In the genomic region with DNA sequence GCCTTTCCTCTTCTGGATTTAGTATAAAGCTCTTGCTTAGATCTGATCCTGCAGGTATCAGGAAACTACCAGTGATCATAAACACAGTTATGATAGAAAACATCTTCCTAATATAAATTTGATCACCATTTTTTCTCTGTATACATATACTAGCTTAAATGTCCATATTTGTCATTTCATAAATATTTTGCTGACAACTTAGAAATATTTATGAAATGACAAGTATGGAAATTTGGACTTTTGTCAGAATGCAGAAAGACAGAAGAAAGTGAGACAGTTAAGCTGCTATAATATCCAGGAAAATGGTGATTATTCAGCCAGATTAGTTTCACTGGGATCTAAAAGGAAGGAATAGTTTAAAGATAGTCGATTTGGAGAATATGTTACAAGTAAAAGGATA, we compare ENCODE assay signal across 34 cellular contexts. TPM values are rescaled to one million over a fixed set of nuclear protein-coding genes. Genes with fewer than 3 reads are reported as not detected.
"Had no signal": no experiment of that assay in that cellular context is flagged by ENCODE, and none has a peak within 500 bp of the region (broad histone marks: within the 10 kb centered on the region; RNA-seq: fewer than 3 reads in every experiment).

No MANE protein-coding gene starts in this region.

- H3K4me3 ChIP-seq: neural progenitor cell, ovary, psoas muscle, skin epidermis, smooth muscle cell, spleen, suprapubic skin, testis, tibial artery, transverse colon, upper lobe of right lung, uterus had no signal

- H3K27me3 ChIP-seq: neural progenitor cell, ovary, spleen, suprapubic skin, testis, tibial artery, transverse colon, upper lobe of right lung, uterus had no signal

- H3K79me2 ChIP-seq: parathyroid adenoma had no signal

- ATAC-seq: natural killer cell; psoas muscle; right cardiac atrium; sciatic nerve; stimulated activated memory B cell treated with anti-CD40 and anti-IgM and Interleukin-4, amounts not matched to agents 10 μg/mL and 1 μg/mL and 100 μg/mL, for 72 hours; stimulated activated naive CD8-positive, alpha-beta T cell treated with anti-CD3 and anti-CD28 coated beads, Interleukin-15, amount 100 ng/mL, for 72 hours; stimulated activated naive CD8-positive, alpha-beta T cell treated with anti-CD3 and anti-CD28 coated beads, Interleukin-15, Interleukin-2, amounts not matched to agents 100 U/mL and 50 U/mL, for 24 hours; upper lobe of right lung had no signal

- H2AFZ ChIP-seq: neural progenitor cell, parathyroid adenoma had no signal

- H3K9me3 ChIP-seq: ovary, psoas muscle, spleen, suprapubic skin, testis, tibial artery, transverse colon, upper lobe of right lung, uterus had no signal

- H3K4me2 ChIP-seq: neural progenitor cell, smooth muscle cell had no signal

- H3K27ac ChIP-seq: neural progenitor cell, ovary, parathyroid adenoma, psoas muscle, skin epidermis, spleen, suprapubic skin, testis, tibial artery, transverse colon, upper lobe of right lung, uterus had no signal

- H3K4me1 ChIP-seq: neural progenitor cell, psoas muscle, spleen, suprapubic skin, testis, tibial artery, transverse colon, upper lobe of right lung, uterus had no signal

- H3K36me3 ChIP-seq: neural progenitor cell, ovary, spleen, suprapubic skin, tibial artery, transverse colon, upper lobe of right lung, uterus had no signal

- DNase-seq: natural killer cell; occipital lobe; ovary; posterior cingulate gyrus; psoas muscle; right cardiac atrium; spleen; stimulated activated CD4-positive, alpha-beta T cell treated with anti-CD3 and anti-CD28 coated beads, Interleukin-12 subunit alpha, Interleukin-12 subunit beta, amount 100 ng/mL, for 4 hours; stimulated activated CD4-positive, alpha-beta T cell treated with anti-CD3 and anti-CD28 coated beads, Interleukin-1b, Interleukin-23, amount 100 ng/mL, for 48 hours; stimulated activated CD4-positive, alpha-beta T cell treated with anti-CD3 and anti-CD28 coated beads, Interleukin-4, amount 100 ng/mL, for 1 hour; stimulated activated CD4-positive, alpha-beta T cell treated with anti-CD3 and anti-CD28 coated beads, Interleukin-4, amount 100 ng/mL, for 4 hours; stimulated activated CD8-positive, alpha-beta memory T cell treated with anti-CD3 and anti-CD28 coated beads, Interleukin-4, amount 100 ng/mL, for 48 hours; stimulated activated naive CD4-positive, alpha-beta T cell; stimulated activated naive CD8-positive, alpha-beta T cell treated with anti-CD3 and anti-CD28 coated beads, Interleukin-15, amount 100 ng/mL, for 72 hours; stimulated activated naive CD8-positive, alpha-beta T cell treated with anti-CD3 and anti-CD28 coated beads, Interleukin-15, Interleukin-2, amounts not matched to agents 100 U/mL and 50 U/mL, for 24 hours; substantia nigra; testis; tibial artery; transverse colon; upper lobe of right lung; uterus had no signal

- H3K9ac ChIP-seq: neural progenitor cell, parathyroid adenoma had no signal

RNA-seq across cellular contexts. Expression of a gene that starts 32.8 kb away (rescaled TPM):
- total RNA-seq: natural killer cell, occipital lobe, osteoblast, progenitor cell of endocrine pancreas, psoas muscle, renal cortical epithelial cell, smooth muscle cell, suprapubic skin, testis, transverse colon, upper lobe of right lung, urinary bladder, uterus had no signal
- polyA plus RNA-seq: neural cell, ovary, psoas muscle, right cardiac atrium, smooth muscle cell, spleen, thymus, urinary bladder had no signal

RNA-seq across cellular contexts. Expression of a gene that starts 48.1 kb away (rescaled TPM):
- total RNA-seq: natural killer cell, occipital lobe, osteoblast, progenitor cell of endocrine pancreas, psoas muscle, renal cortical epithelial cell, right cardiac atrium, smooth muscle cell, spleen, suprapubic skin, testis, transverse colon, upper lobe of right lung, urinary bladder had no signal
- polyA plus RNA-seq: neural cell, ovary, psoas muscle, right cardiac atrium, smooth muscle cell, spleen, urinary bladder had no signal
